In genomic region chr3:159200176-159200575, GRCh38 we compare ENCODE assay signal across 17 cellular contexts.
DNase-seq lines count a peak whose midpoint lies in the region; ATAC-seq, FAIRE-seq and TF ChIP-seq lines count a peak whose summit lies in the region.
"Had no signal": no experiment of that assay in that cellular context is flagged by ENCODE, and none has a peak within 500 bp of the region (broad histone marks: within the 10 kb centered on the region; RNA-seq: fewer than 3 reads in every experiment).

No MANE protein-coding gene starts in this region.

- TF ChIP-seq EP300 in neural cell (conservative IDR thresholded peaks at IDR 0.05; ENCODE audit: poor library complexity, severe bottlenecking): no peak

- H3K4me1 Mint-ChIP-seq in activated CD8-positive, alpha-beta T cell treated with anti-CD3 and anti-CD28 coated beads for 36 hours (ENCODE audit: low read depth): no peaks in the 10 kb centered on the region
- H3K4me1 Mint-ChIP-seq: stimulated activated naive CD8-positive, alpha-beta T cell treated with anti-CD3 and anti-CD28 coated beads, Interleukin-15, amount 100 ng/mL, for 72 hours had no signal

- H3K4me3 ChIP-seq in bronchial epithelial cell (ENCODE audit: low read depth, low read length) (no peak overlapping the region), neural cell (ENCODE audit: low read length) (no peak overlapping the region), ascending aorta (no peak overlapping the region)

- H3K27ac ChIP-seq in neural cell (ENCODE audit: low read length) (peak overlapping the region; percentile 11), ascending aorta (no peak overlapping the region)

- no peaks in the 10 kb centered on the region for H3K79me2 ChIP-seq in neural cell (replicated peaks; ENCODE audit: insufficient read depth, low read length)

- H2AFZ ChIP-seq in neural cell (ENCODE audit: low read depth, low read length): no peak overlapping the region

- no peak overlapping the region for H3K4me3 Mint-ChIP-seq in activated CD8-positive, alpha-beta T cell treated with anti-CD3 and anti-CD28 coated beads for 36 hours
- H3K4me3 Mint-ChIP-seq: activated CD4-positive, alpha-beta memory T cell treated with anti-CD3 and anti-CD28 coated beads for 36 hours; memory B cell; stimulated activated naive CD8-positive, alpha-beta T cell treated with anti-CD3 and anti-CD28 coated beads, Interleukin-15, amount 100 ng/mL, for 72 hours had no signal

- H3K9ac ChIP-seq in neural cell (ENCODE audit: low read length): no peak overlapping the region

- ATAC-seq in HG02763 (IDR thresholded peaks at IDR 0.05; ENCODE audit: unreplicated experiment): no peak
- no peak for ATAC-seq in activated CD8-positive, alpha-beta T cell treated with anti-CD3 and anti-CD28 coated beads for 36 hours
- ATAC-seq: activated naive CD4-positive, alpha-beta T cell treated with anti-CD3 and anti-CD28 coated beads, Interleukin-2, amount 50 U/mL, for 72 hours; stimulated activated naive CD8-positive, alpha-beta T cell treated with anti-CD3 and anti-CD28 coated beads, Interleukin-15, amount 100 ng/mL, for 72 hours had no signal

- CTCF ChIA-PET in activated CD8-positive, alpha-beta T cell treated with anti-CD3 and anti-CD28 coated beads for 36 hours (lab: Charles Lee): no interaction called here

- no peaks in the 10 kb centered on the region for H3K9me2 ChIP-seq in neural cell (ENCODE audit: insufficient read depth, low read length)

- H4K20me1 ChIP-seq in neural cell (ENCODE audit: insufficient read depth): no peaks in the 10 kb centered on the region

- H3K27me3 Mint-ChIP-seq in activated CD8-positive, alpha-beta T cell treated with anti-CD3 and anti-CD28 coated beads for 36 hours: no peaks in the 10 kb centered on the region
- H3K27me3 Mint-ChIP-seq: activated CD4-positive, alpha-beta memory T cell treated with anti-CD3 and anti-CD28 coated beads for 36 hours; memory B cell; stimulated activated naive CD8-positive, alpha-beta T cell treated with anti-CD3 and anti-CD28 coated beads, Interleukin-15, amount 100 ng/mL, for 72 hours had no signal

- POLR2A ChIA-PET in activated CD8-positive, alpha-beta T cell treated with anti-CD3 and anti-CD28 coated beads for 36 hours (lab: Charles Lee): no interaction called here

- FAIRE-seq in bronchial epithelial cell (lab: Jason Lieb, UNC): no peak

- no peak for TF ChIP-seq RAD21 in neural cell (conservative IDR thresholded peaks at IDR 0.05)

- no peaks in the 10 kb centered on the region for H3F3A ChIP-seq in neural cell (ENCODE audit: insufficient read depth, low read length, poor library complexity, severe bottlenecking)

- H3K27me3 ChIP-seq in bronchial epithelial cell (ENCODE audit: control insufficient read depth, insufficient read depth, low read length): no peaks in the 10 kb centered on the region
- H3K27me3 ChIP-seq in neural cell (ENCODE audit: insufficient read depth, low read depth, low read length): no peaks in the 10 kb centered on the region
- no peaks in the 10 kb centered on the region for H3K27me3 ChIP-seq in ascending aorta

- H3K36me3 ChIP-seq in bronchial epithelial cell (ENCODE audit: control insufficient read depth, insufficient read depth, low read length): no peaks in the 10 kb centered on the region
- H3K36me3 ChIP-seq in neural cell (ENCODE audit: insufficient read depth, low read length): no peaks in the 10 kb centered on the region
- H3K36me3 ChIP-seq in ascending aorta: no peaks in the 10 kb centered on the region

- H3K27ac Mint-ChIP-seq in activated CD8-positive, alpha-beta T cell treated with anti-CD3 and anti-CD28 coated beads for 36 hours: no peak overlapping the region
- H3K27ac Mint-ChIP-seq: activated CD4-positive, alpha-beta memory T cell treated with anti-CD3 and anti-CD28 coated beads for 36 hours; activated naive CD4-positive, alpha-beta T cell treated with anti-CD3 and anti-CD28 coated beads, Interleukin-2, amount 50 U/mL, for 72 hours; memory B cell; stimulated activated naive CD8-positive, alpha-beta T cell treated with anti-CD3 and anti-CD28 coated beads, Interleukin-15, amount 100 ng/mL, for 72 hours had no signal

- H3K4me1 ChIP-seq in ascending aorta: no peaks in the 10 kb centered on the region

- H3K9me3 ChIP-seq in neural cell (ENCODE audit: low read length): no peaks in the 10 kb centered on the region
- peaks cover 0 to 3% of the 10 kb centered on the region in 2 donors for H3K9me3 ChIP-seq in ascending aorta

- TF ChIP-seq CTCF in bronchial epithelial cell (IDR thresholded peaks at IDR 0.05; ENCODE audit: insufficient read depth, low read length, severe bottlenecking) (no peak), neural cell (IDR thresholded peaks at IDR 0.05; ENCODE audit: poor library complexity, severe bottlenecking) (no peak), ascending aorta (IDR thresholded peaks at IDR 0.05) (no peak)
- TF ChIP-seq CTCF in activated CD8-positive, alpha-beta T cell treated with anti-CD3 and anti-CD28 coated beads for 36 hours (IDR thresholded peaks at IDR 0.05): no peak

- peaks cover 1% of the 10 kb centered on the region for H3K9me3 Mint-ChIP-seq in activated CD8-positive, alpha-beta T cell treated with anti-CD3 and anti-CD28 coated beads for 36 hours
- H3K9me3 Mint-ChIP-seq: activated CD4-positive, alpha-beta memory T cell treated with anti-CD3 and anti-CD28 coated beads for 36 hours had no signal

- intact Hi-C loops in activated CD8-positive, alpha-beta T cell treated with anti-CD3 and anti-CD28 coated beads for 36 hours (cut with micrococcal nuclease): no loop called here
- intact Hi-C loops in ascending aorta (cut with DNase I): no loop called here

- peak; percentile 47 for DNase-seq in GM04504 (ENCODE audit: low read depth)
- DNase-seq in NOMO-1 treated with DMSO at 0.1 percent for 48 hours (lab: John Stamatoyannopoulos, UW; ENCODE audit: unreplicated experiment): peak; percentile 98
- DNase-seq in bronchial epithelial cell (ENCODE audit: low read depth): peak; percentile 59
- no peak for DNase-seq in activated CD8-positive, alpha-beta T cell treated with anti-CD3 and anti-CD28 coated beads for 36 hours
- DNase-seq in NCI-H1694 (lab: John Stamatoyannopoulos, UW): no peak
- DNase-seq in ascending aorta (ENCODE audit: low spot score in 2 of 2): no peak
- DNase-seq: activated CD4-positive, alpha-beta memory T cell treated with anti-CD3 and anti-CD28 coated beads for 36 hours; COR-L47; NCI-H1048; NCI-H69; posterior cingulate gyrus; stimulated activated CD4-positive, alpha-beta T cell treated with anti-CD3 and anti-CD28 coated beads, Interleukin-4, amount 100 ng/mL, for 4 hours; stimulated activated naive CD8-positive, alpha-beta T cell treated with anti-CD3 and anti-CD28 coated beads, Interleukin-15, amount 100 ng/mL, for 72 hours had no signal

- no peak overlapping the region for H3K4me2 ChIP-seq in neural cell (ENCODE audit: low read length)

- H3K36me3 Mint-ChIP-seq in activated CD8-positive, alpha-beta T cell treated with anti-CD3 and anti-CD28 coated beads for 36 hours (ENCODE audit: low read depth): no peaks in the 10 kb centered on the region
- H3K36me3 Mint-ChIP-seq: activated CD4-positive, alpha-beta memory T cell treated with anti-CD3 and anti-CD28 coated beads for 36 hours; activated naive CD4-positive, alpha-beta T cell treated with anti-CD3 and anti-CD28 coated beads, Interleukin-2, amount 50 U/mL, for 72 hours had no signal

TF ChIP-seq in neural cell, 6 proteins besides CTCF, POLR2A, EP300 and RAD21:
- no peak for TF ChIP-seq REST (IDR thresholded peaks at IDR 0.05; ENCODE audit: borderline replicate concordance)
TF ChIP-seq in neural cell: peak in this region for 0.

Comparison
In these comparisons a context has a peak if more than half of its experiments do, and no peak if none do; other contexts are left out.
1. DNase-seq: peak in GM04504 (single experiment), NOMO-1 treated with DMSO at 0.1 percent for 48 hours (single experiment) and bronchial epithelial cell (single experiment); none in activated CD8-positive, alpha-beta T cell treated with anti-CD3 and anti-CD28 coated beads for 36 hours (single experiment), NCI-H1694 (single experiment) and ascending aorta (0 of 2).